In the genomic region with DNA sequence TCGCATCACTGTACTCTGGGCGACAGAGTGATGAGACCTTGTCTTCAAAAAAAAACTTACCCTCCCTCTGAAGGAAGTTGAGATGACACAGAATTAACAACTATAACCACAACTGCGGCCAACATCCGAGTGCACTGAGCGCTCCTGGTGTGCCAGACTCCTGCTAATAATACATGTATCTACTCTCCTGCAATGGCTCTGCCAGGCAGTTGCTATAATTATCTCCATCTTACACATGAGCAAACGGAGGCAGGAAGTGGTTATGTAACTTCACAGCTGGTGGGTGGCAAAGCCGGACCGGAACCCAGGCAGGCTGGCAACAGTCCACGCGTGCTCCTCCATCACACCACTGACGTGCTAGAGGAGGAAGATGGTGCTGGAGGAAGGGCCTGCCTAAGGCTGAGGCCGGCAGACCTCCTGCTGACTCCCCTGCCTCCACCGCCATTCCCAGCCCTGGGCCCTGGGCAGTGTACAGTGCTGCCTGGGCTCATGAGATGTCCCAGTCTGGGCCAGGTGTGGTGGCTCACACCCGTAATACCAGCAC, we compare ENCODE assay signal across 9 cellular contexts. TPM values are rescaled to one million over a fixed set of nuclear protein-coding genes. Genes with fewer than 3 reads are reported as not detected.
DNase-seq lines count a peak whose midpoint lies in the region; ATAC-seq and TF ChIP-seq lines count a peak whose summit lies in the region.
"Had no signal": no experiment of that assay in that cellular context is flagged by ENCODE, and none has a peak within 500 bp of the region (broad histone marks: within the 10 kb centered on the region; RNA-seq: fewer than 3 reads in every experiment).

No MANE protein-coding gene starts in this region.

- DNase-seq in SJCRH30: peak; percentile 30 to 44
- peak in 3 of 4 experiments; percentile 20 to 62 (median 45) for DNase-seq in activated naive CD4-positive, alpha-beta T cell (lab: John Stamatoyannopoulos, UW)
- DNase-seq in heart left ventricle: peak; percentile 84 to 90 (median 87)
- peak; percentile 32 to 38 for DNase-seq in stimulated activated CD4-positive, alpha-beta T cell treated with anti-CD3 and anti-CD28 coated beads, Interleukin-12 subunit alpha, Interleukin-12 subunit beta, amount 100 ng/mL, for 24 hours (ENCODE audit: low read depth in 2 of 2)
- no peak for DNase-seq in HuH-7 (ENCODE audit: low spot score)
- no peak for DNase-seq in LoVo (ENCODE audit: low spot score)

- H3K9me3 ChIP-seq in SJCRH30 (replicated peaks) (no peaks in the 10 kb centered on the region), heart left ventricle (no peaks in the 10 kb centered on the region)

- H3K27ac ChIP-seq in SJCRH30: no peak overlapping the region; the same call in 1 of the 2 replicates
- peak overlapping the region in 10 of 12 donors; percentile 50 to 90 (median 72) for H3K27ac ChIP-seq in heart left ventricle

- intact Hi-C loops in heart left ventricle (cut with DNase I): loop anchor here in 1 of 10 donors (5.0 kb wide), 1 partner anchor 90 kb away; no protein-coding TSS in a partner anchor

- H3K4me1 ChIP-seq in SJCRH30 (no peaks in the 10 kb centered on the region), heart left ventricle (peaks cover 0 to 30% (median 11%) of the 10 kb centered on the region in 12 donors)

- TF ChIP-seq CTCF in heart left ventricle (IDR thresholded peaks at IDR 0.05): no peak

- H3K27me3 ChIP-seq in SJCRH30 (no peaks in the 10 kb centered on the region), heart left ventricle (no peaks in the 10 kb centered on the region)

- WGBS in heart left ventricle, 4 donors: 37 to 46% (median 44%) methylated on average over 13 to 14 of the region's 14 CpGs

- H3K4me3 ChIP-seq in SJCRH30 (no peak overlapping the region), heart left ventricle (peak overlapping the region in 1 of 12 donors; percentile 25)

- ATAC-seq in GM18858 (IDR thresholded peaks at IDR 0.05; ENCODE audit: unreplicated experiment) (peak; percentile 73), HG03460 (IDR thresholded peaks at IDR 0.05; ENCODE audit: unreplicated experiment) (peak; percentile 82), heart left ventricle (peak; percentile 93 to 97 (median 96))

- H3K36me3 ChIP-seq in SJCRH30: peaks cover 6% of the 10 kb centered on the region
- H3K36me3 ChIP-seq in heart left ventricle: peaks cover 0 to 35% (median 24%) of the 10 kb centered on the region in 9 donors

- TF ChIP-seq POLR2A in heart left ventricle (IDR thresholded peaks at IDR 0.05): no peak

RNA-seq across cellular contexts. Expression of gene XRCC1, which starts 12.6 kb away (rescaled TPM):
- 43.0 and 43.5 TPM in 2 replicates for total RNA-seq in SJCRH30 (2014; rRNA removed; shearing (Covaris generic))
- total RNA-seq in heart left ventricle: 10 to 100 TPM; 11.2 to 21.3 (median 16.6) TPM
- 10 to 100 TPM; 11.3 to 19.3 TPM for polyA plus RNA-seq in heart left ventricle

RNA-seq across cellular contexts. Expression of gene PINLYP, which starts 12.8 kb away (rescaled TPM):
- total RNA-seq in SJCRH30 (2014; rRNA removed; shearing (Covaris generic)): 2.7 and 3.9 TPM in 2 replicates
- 1 to 10 TPM in 5 of 9 donors, under 1 TPM in 3, not detected in 1; 0.76 to 4.3 (median 1.1) TPM for total RNA-seq in heart left ventricle
- polyA plus RNA-seq in heart left ventricle: 1 to 10 TPM; 3.0 to 4.0 TPM

RNA-seq across cellular contexts. Expression of gene ZNF575, which starts 29.8 kb away (rescaled TPM):
- total RNA-seq in SJCRH30 (2014; rRNA removed; shearing (Covaris generic)): not detected in 2 replicates
- 1 to 10 TPM in 5 of 9 donors, under 1 TPM in 2, not detected in 2; 0.58 to 1.9 (median 1.3) TPM for total RNA-seq in heart left ventricle
- polyA plus RNA-seq in heart left ventricle: under 1 TPM; 0.38 to 0.65 TPM
- total RNA-seq: epithelial cell of proximal tubule had no signal

RNA-seq across cellular contexts. Expression of gene IRGQ, which starts 33.2 kb away (rescaled TPM):
- 24.0 and 24.6 TPM in 2 replicates for total RNA-seq in SJCRH30 (2014; rRNA removed; shearing (Covaris generic))
- 10 to 100 TPM; 21.1 to 36.1 (median 24.9) TPM for total RNA-seq in heart left ventricle
- 10 to 100 TPM in 1 of 2 donors, 1 to 10 TPM in 1; 7.4 to 11.9 TPM for polyA plus RNA-seq in heart left ventricle

RNA-seq across cellular contexts. Expression of gene ZNF576, which starts 33.6 kb away (rescaled TPM):
- total RNA-seq in SJCRH30 (2014; rRNA removed; shearing (Covaris generic)): 10.3 and 13.1 TPM in 2 replicates
- 10 to 100 TPM in 7 of 9 donors, 1 to 10 TPM in 2; 9.0 to 17.6 (median 11.8) TPM for total RNA-seq in heart left ventricle
- polyA plus RNA-seq in heart left ventricle: 10 to 100 TPM in 1 of 2 donors, 1 to 10 TPM in 1; 8.9 to 22.4 TPM

Comparison
In these comparisons a context has a peak if more than half of its experiments do, and no peak if none do; other contexts are left out.
1. DNase-seq: peak in SJCRH30 (2 of 2), activated naive CD4-positive, alpha-beta T cell (3 of 4), heart left ventricle (5 of 5) and stimulated activated CD4-positive, alpha-beta T cell treated with anti-CD3 and anti-CD28 coated beads, Interleukin-12 subunit alpha, Interleukin-12 subunit beta, amount 100 ng/mL, for 24 hours (2 of 2); none in HuH-7 (single experiment) and LoVo (single experiment).
2. Peak in every context shown above with its lines, with median percentiles within 50 percentile points of each other: ATAC-seq.